8 cellular contexts compared by ENCODE assay signal in the genomic region with DNA sequence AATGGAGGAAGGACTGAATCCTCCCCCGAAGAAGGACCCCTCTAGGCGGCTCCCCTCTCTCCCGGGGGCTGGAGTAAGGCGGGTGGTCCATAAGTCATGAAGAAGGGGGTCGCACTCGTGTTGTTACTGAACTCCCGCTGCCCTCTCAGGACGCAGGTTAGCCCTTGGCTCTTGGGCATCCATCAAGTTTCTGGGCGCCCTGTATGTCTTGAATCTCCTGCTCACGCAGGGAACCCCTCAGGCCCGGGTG. TPM values are rescaled to one million over a fixed set of nuclear protein-coding genes. Genes with fewer than 3 reads are reported as not detected.
A peak's percentile ranks its signal among the peaks of the same experiment; 100 is the strongest.
DNase-seq lines count a peak whose midpoint lies in the region; ATAC-seq, FAIRE-seq and TF ChIP-seq lines count a peak whose summit lies in the region.

No MANE protein-coding gene starts in this region.

- BruUV-seq in HCT116 (replicated peaks; lab: Mats Ljungman, UMichigan): no TSS peak

- peak overlapping the region; percentile 99 for H3K4me2 ChIP-seq in HCT116 (ENCODE audit: low read length)

- H3K4me1 ChIP-seq in HCT116 (ENCODE audit: control insufficient read depth in 1 of 2, insufficient read depth in 2 of 2, low read length in 2 of 2): peaks cover 34 to 56% of the 10 kb centered on the region in 2 experiments
- peaks cover 0 to 49% of the 10 kb centered on the region in 2 donors for H3K4me1 ChIP-seq in right atrium auricular region
- peaks cover 31 to 45% (median 36%) of the 10 kb centered on the region in 3 donors for H3K4me1 ChIP-seq in skeletal muscle tissue (ENCODE audit: control insufficient read depth in 3 of 3, insufficient read depth in 3 of 3, low read length in 3 of 3)

- POLR2A ChIA-PET in HCT116 (lab: Charles Lee): interaction anchor here (2.3 to 11.6 kb wide), 2 partner anchors 16 to 25 kb away, joined by 9 to 149 read pairs; partner anchors contain the start of genes NEK8, RPL23A and TLCD1
- POLR2A ChIA-PET in activated CD8-positive, alpha-beta T cell treated with anti-CD3 and anti-CD28 coated beads, Interleukin-2, amount 10 ng/mL, durations not matched to agents 7 days and 5 days (lab: Charles Lee): interaction anchor here (1.6 to 13.0 kb wide), 3 partner anchors 18 to 98 kb away, joined by 5 to 212 read pairs (median 7); partner anchors contain the start of genes FAM222B, NEK8, RPL23A and TLCD1

- intact Hi-C loops in HCT116 (cut with micrococcal nuclease): no loop called here

- no peaks in the 10 kb centered on the region for H3K9me3 ChIP-seq in HCT116 (ENCODE audit: control insufficient read depth in 1 of 2, insufficient read depth in 1 of 2, low read depth in 1 of 2, low read length in 2 of 2)
- H3K9me3 ChIP-seq in right atrium auricular region: no peaks in the 10 kb centered on the region
- no peaks in the 10 kb centered on the region for H3K9me3 ChIP-seq in skeletal muscle tissue (ENCODE audit: control insufficient read depth in 3 of 3, low read length in 3 of 3)

- H3K36me3 ChIP-seq in HCT116 (ENCODE audit: control insufficient read depth in 1 of 2, insufficient read depth in 2 of 2, low read length in 2 of 2): peaks cover 23 to 43% of the 10 kb centered on the region in 2 experiments
- peaks cover 11% of the 10 kb centered on the region for H3K36me3 ChIP-seq in right atrium auricular region
- H3K36me3 ChIP-seq in skeletal muscle tissue (ENCODE audit: control insufficient read depth in 3 of 3, insufficient read depth in 3 of 3, low read length in 3 of 3): peaks cover 0 to 7% (median 0%) of the 10 kb centered on the region in 3 donors

- CTCF ChIA-PET in HCT116 (lab: Charles Lee): interaction anchor here (13.6 kb wide), 1 partner anchor 17 kb away, joined by 207 read pairs; the partner anchor contains the start of genes NEK8 and TLCD1
- CTCF ChIA-PET in activated CD8-positive, alpha-beta T cell treated with anti-CD3 and anti-CD28 coated beads, Interleukin-2, amount 10 ng/mL, durations not matched to agents 7 days and 5 days (lab: Charles Lee): interaction anchor here (0.9 to 17.5 kb wide), 5 partner anchors 9 to 204 kb away, joined by 4 to 736 read pairs (median 4); partner anchors contain the start of genes NEK8 and TLCD1

- RAD21 ChIA-PET in HCT116 (lab: Charles Lee; ENCODE audit: low non-redundant PET in 1 of 2, low total read pairs in 2 of 2, uncharacterized antibody in 2 of 2, unreplicated experiment in 2 of 2): interaction anchor here in 1 of 2 experiments (1.0 kb wide), 1 partner anchor 18 kb away, joined by 5 read pairs; no protein-coding TSS in a partner anchor

- H3K9me3 Mint-ChIP-seq in activated CD8-positive, alpha-beta T cell treated with anti-CD3 and anti-CD28 coated beads, Interleukin-2, amount 10 ng/mL, durations not matched to agents 7 days and 5 days (ENCODE audit: insufficient read depth): peaks cover 1% of the 10 kb centered on the region

- peaks cover 21% of the 10 kb centered on the region; the same call in 1 of the 2 replicates for H4K20me1 ChIP-seq in HCT116 (ENCODE audit: insufficient read depth)

- FAIRE-seq in D721Med (lab: Jason Lieb, UNC) (no peak), GM12891 (lab: Jason Lieb, UNC) (no peak)

- H3K79me2 ChIP-seq in HCT116 (ENCODE audit: insufficient read depth, low read length): peaks cover 52% of the 10 kb centered on the region

- H3K4me3 ChIP-seq in HCT116 (replicated peaks in 1 of 2; ENCODE audit: low read depth in 1 of 2, low read length in 2 of 2) (peak overlapping the region; percentile 97 to 100), right atrium auricular region (peak overlapping the region; percentile 77 to 83), skeletal muscle tissue (ENCODE audit: low read length in 3 of 3) (peak overlapping the region; percentile 57 to 71 (median 68))

- peaks cover 44% of the 10 kb centered on the region for H3K4me1 Mint-ChIP-seq in activated CD8-positive, alpha-beta T cell treated with anti-CD3 and anti-CD28 coated beads, Interleukin-2, amount 10 ng/mL, durations not matched to agents 7 days and 5 days (ENCODE audit: low read depth)

- DNase-seq in HCT116 (ENCODE audit: low read depth, low spot score) (no peak), right atrium auricular region (ENCODE audit: low spot score) (no peak), D721Med (ENCODE audit: insufficient read length, low spot score) (no peak), GM12891 (ENCODE audit: insufficient read length, low spot score) (no peak), cortex of kidney (lab: John Stamatoyannopoulos, UW) (no peak)
- no peak for DNase-seq in activated CD8-positive, alpha-beta T cell treated with anti-CD3 and anti-CD28 coated beads, Interleukin-2, amount 10 ng/mL, durations not matched to agents 7 days and 5 days
- DNase-seq in activated CD4-positive, alpha-beta T cell treated with anti-CD3 and anti-CD28 coated beads for 48 hours: no peak

- peaks cover 27% of the 10 kb centered on the region for H3K36me3 Mint-ChIP-seq in activated CD8-positive, alpha-beta T cell treated with anti-CD3 and anti-CD28 coated beads, Interleukin-2, amount 10 ng/mL, durations not matched to agents 7 days and 5 days (ENCODE audit: low read depth)

- no peak for TF ChIP-seq POLR2A in HCT116 (IDR thresholded peaks at IDR 0.05; ENCODE audit: borderline replicate concordance, extremely low read depth, insufficient read depth, insufficient read length)
- no peak for TF ChIP-seq POLR2A in GM12891 (IDR thresholded peaks at IDR 0.05; ENCODE audit: low read depth, low read length)

- H3K27me3 ChIP-seq in HCT116 (ENCODE audit: insufficient read depth, low read length) (no peaks in the 10 kb centered on the region), right atrium auricular region (no peaks in the 10 kb centered on the region), skeletal muscle tissue (ENCODE audit: control insufficient read depth in 3 of 3, insufficient read depth in 3 of 3, low read length in 3 of 3) (peaks cover 0 to 12% (median 6%) of the 10 kb centered on the region in 3 donors)

- H3K27ac ChIP-seq in HCT116 (ENCODE audit: low read depth, low read length) (peak overlapping the region; percentile 98), right atrium auricular region (peak overlapping the region; percentile 88 to 92), skeletal muscle tissue (ENCODE audit: low read depth, low read length) (peak overlapping the region; percentile 74)

- peak overlapping the region; percentile 95 for H3K27ac Mint-ChIP-seq in activated CD8-positive, alpha-beta T cell treated with anti-CD3 and anti-CD28 coated beads, Interleukin-2, amount 10 ng/mL, durations not matched to agents 7 days and 5 days

- no peak overlapping the region for H2AFZ ChIP-seq in HCT116 (ENCODE audit: low read depth, low read length, poor library complexity, severe bottlenecking)

- TF ChIP-seq CTCF in HCT116 (IDR thresholded peaks at IDR 0.05 in 2 of 3, conservative IDR thresholded peaks at IDR 0.05 in 1 of 3; ENCODE audit: borderline replicate concordance in 1 of 3, insufficient read depth in 1 of 3, low read depth in 2 of 3, low read length in 2 of 3): no peak
- TF ChIP-seq CTCF in right atrium auricular region (IDR thresholded peaks at IDR 0.05): no peak
- TF ChIP-seq CTCF in D721Med (IDR thresholded peaks at IDR 0.05; ENCODE audit: insufficient read depth, missing control alignments): no peak

- ATAC-seq in HCT116: no peak
- peak; percentile 7 for ATAC-seq in activated CD8-positive, alpha-beta T cell treated with anti-CD3 and anti-CD28 coated beads, Interleukin-2, amount 10 ng/mL, durations not matched to agents 7 days and 5 days

- H3K9ac ChIP-seq in HCT116 (ENCODE audit: low read length) (peak overlapping the region; percentile 100), skeletal muscle tissue (ENCODE audit: low read depth in 1 of 3, low read length in 3 of 3) (peak overlapping the region; percentile 68 to 71 (median 69))

- H3K9me2 ChIP-seq in HCT116 (ENCODE audit: insufficient read depth): no peaks in the 10 kb centered on the region

- peak overlapping the region; percentile 90 for H3K4me3 Mint-ChIP-seq in activated CD8-positive, alpha-beta T cell treated with anti-CD3 and anti-CD28 coated beads, Interleukin-2, amount 10 ng/mL, durations not matched to agents 7 days and 5 days

- no peaks in the 10 kb centered on the region for H3K27me3 Mint-ChIP-seq in activated CD8-positive, alpha-beta T cell treated with anti-CD3 and anti-CD28 coated beads, Interleukin-2, amount 10 ng/mL, durations not matched to agents 7 days and 5 days (ENCODE audit: low read depth)

- no peak for TF ChIP-seq RAD21 in HCT116 (IDR thresholded peaks at IDR 0.05; ENCODE audit: low read depth)

RNA-seq across cellular contexts. Expression of gene TRAF4, which starts 0.9 kb away (rescaled TPM):
- 127 TPM for total RNA-seq in HCT116 (2021; ENCODE audit: unreplicated experiment)
- 77.8 and 117 TPM in 2 replicates for polyA plus RNA-seq in HCT116 (2012)
- total RNA-seq in activated CD8-positive, alpha-beta T cell treated with anti-CD3 and anti-CD28 coated beads, Interleukin-2, amount 10 ng/mL, durations not matched to agents 7 days and 5 days: 10 to 100 TPM; 66.0 to 78.4 TPM
- total RNA-seq in right atrium auricular region: 1 to 10 TPM; 3.3 to 6.7 TPM
- total RNA-seq in skeletal muscle tissue: 26.1 TPM
- 99.4 TPM for polyA plus RNA-seq in GM12891 (2012; ENCODE audit: low read depth, missing spikeins)

RNA-seq across cellular contexts. Expression of gene NEK8, which starts 16.1 kb away (rescaled TPM):
- total RNA-seq in HCT116 (2021; ENCODE audit: unreplicated experiment) (7.0 TPM), right atrium auricular region (1 to 10 TPM; 1.0 to 1.1 TPM), skeletal muscle tissue (0.52 TPM)
- polyA plus RNA-seq in HCT116 (2012): 3.4 and 4.3 TPM in 2 replicates
- 1 to 10 TPM; 4.8 to 5.0 TPM for total RNA-seq in activated CD8-positive, alpha-beta T cell treated with anti-CD3 and anti-CD28 coated beads, Interleukin-2, amount 10 ng/mL, durations not matched to agents 7 days and 5 days
- polyA plus RNA-seq in GM12891 (2012; ENCODE audit: low read depth, missing spikeins): 7.2 TPM

RNA-seq across cellular contexts. Expression of gene TLCD1, which starts 18.7 kb away (rescaled TPM):
- total RNA-seq in HCT116 (2021; ENCODE audit: unreplicated experiment) (28.3 TPM), right atrium auricular region (1 to 10 TPM in 1 of 2 donors, not detected in 1; 1.7 TPM), skeletal muscle tissue (1.6 TPM)
- polyA plus RNA-seq in HCT116 (2012): 29.5 and 30.0 TPM in 2 replicates
- total RNA-seq in activated CD8-positive, alpha-beta T cell treated with anti-CD3 and anti-CD28 coated beads, Interleukin-2, amount 10 ng/mL, durations not matched to agents 7 days and 5 days: 1 to 10 TPM; 2.8 to 3.0 TPM
- 10.3 TPM for polyA plus RNA-seq in GM12891 (2012; ENCODE audit: low read depth, missing spikeins)

RNA-seq across cellular contexts. Expression of gene RPL23A, which starts 24.9 kb away (rescaled TPM):
- total RNA-seq in HCT116 (2021; ENCODE audit: unreplicated experiment) (2,087 TPM), right atrium auricular region (100 to 1,000 TPM; 231 to 505 TPM), skeletal muscle tissue (880 TPM)
- polyA plus RNA-seq in HCT116 (2012): 2,586 and 3,141 TPM in 2 replicates
- total RNA-seq in activated CD8-positive, alpha-beta T cell treated with anti-CD3 and anti-CD28 coated beads, Interleukin-2, amount 10 ng/mL, durations not matched to agents 7 days and 5 days: 1,000 to 10,000 TPM; 1,988 to 2,040 TPM
- polyA plus RNA-seq in GM12891 (2012; ENCODE audit: low read depth, missing spikeins): 3,809 TPM

RNA-seq across cellular contexts. Expression of gene RAB34, which starts 27.1 kb away (rescaled TPM):
- total RNA-seq in HCT116 (2021; ENCODE audit: unreplicated experiment): 0.59 TPM
- polyA plus RNA-seq in HCT116 (2012): 0.16 and 0.57 TPM in 2 replicates
- 10 to 100 TPM in 1 of 2 experiments, 1 to 10 TPM in 1; 10.0 to 12.7 TPM for total RNA-seq in activated CD8-positive, alpha-beta T cell treated with anti-CD3 and anti-CD28 coated beads, Interleukin-2, amount 10 ng/mL, durations not matched to agents 7 days and 5 days
- 100 to 1,000 TPM in 1 of 2 donors, 10 to 100 TPM in 1; 55.8 to 139 TPM for total RNA-seq in right atrium auricular region
- total RNA-seq in skeletal muscle tissue: 44.9 TPM
- 5.3 TPM for polyA plus RNA-seq in GM12891 (2012; ENCODE audit: low read depth, missing spikeins)
